ENCODE assay signal across 2 cellular contexts in genomic region chr4:142378179-142378578, GRCh38.
TF ChIP-seq lines count a peak whose summit lies in the region.

No MANE protein-coding gene starts in this region.

TF ChIP-seq in SK-N-SH, 30 proteins besides CTCF, POLR2A, EP300 and RAD21 (continued from another document):
- TF ChIP-seq FOSL2 (IDR thresholded peaks at IDR 0.05; ENCODE audit: borderline replicate concordance, low read depth) (no peak), USF1 (IDR thresholded peaks at IDR 0.05; ENCODE audit: borderline replicate concordance, low read depth) (no peak), POLR2AphosphoS5 (IDR thresholded peaks at IDR 0.05; ENCODE audit: low read depth, low read length) (no peak), RXRA (IDR thresholded peaks at IDR 0.05; ENCODE audit: borderline replicate concordance, low read depth) (no peak), GABPA (IDR thresholded peaks at IDR 0.05; ENCODE audit: low read depth) (no peak), RFX5 (IDR thresholded peaks at IDR 0.05; ENCODE audit: low read length) (no peak), REST (IDR thresholded peaks at IDR 0.05; ENCODE audit: low read depth, low read length) (no peak), EZH2phosphoT487 (IDR thresholded peaks at IDR 0.05; ENCODE audit: borderline replicate concordance, low read depth) (no peak), TAF1 (IDR thresholded peaks at IDR 0.05; ENCODE audit: borderline replicate concordance, low read depth, low read length) (no peak), GATA2 (CRISPR knock-in tag; IDR thresholded peaks at IDR 0.05) (no peak), ZBTB33 (IDR thresholded peaks at IDR 0.05; ENCODE audit: borderline replicate concordance, low read depth) (no peak), YY1 (IDR thresholded peaks at IDR 0.05; ENCODE audit: low read depth) (no peak), CHD2 (IDR thresholded peaks at IDR 0.05; ENCODE audit: low read length, partially characterized antibody) (no peak), FOXM1 (IDR thresholded peaks at IDR 0.05; ENCODE audit: low read depth) (no peak), FOXJ3 (CRISPR knock-in tag; IDR thresholded peaks at IDR 0.05) (no peak)

TF ChIP-seq in SK-N-SH treated with all-trans-retinoic acid at 6 μM for 48 hours, 23 proteins besides CTCF, POLR2A, EP300 and RAD21 (continued from another document):
- TF ChIP-seq PATZ1 (CRISPR knock-in tag; IDR thresholded peaks at IDR 0.05; ENCODE audit: borderline replicate concordance): no peak
- no peak for TF ChIP-seq TSHZ2 (CRISPR knock-in tag; IDR thresholded peaks at IDR 0.05)
- TF ChIP-seq CSRNP3 (CRISPR knock-in tag; IDR thresholded peaks at IDR 0.05): no peak
- no peak for TF ChIP-seq ZC3H10 (CRISPR knock-in tag; IDR thresholded peaks at IDR 0.05)
- TF ChIP-seq ISL1 (CRISPR knock-in tag; IDR thresholded peaks at IDR 0.05): no peak
- TF ChIP-seq TCF4 (CRISPR knock-in tag; IDR thresholded peaks at IDR 0.05; ENCODE audit: borderline replicate concordance): no peak
- TF ChIP-seq CREB5 (CRISPR knock-in tag; IDR thresholded peaks at IDR 0.05; ENCODE audit: low read depth): no peak
- no peak for TF ChIP-seq POU6F1 (CRISPR knock-in tag; IDR thresholded peaks at IDR 0.05; ENCODE audit: borderline replicate concordance, low read depth)
- TF ChIP-seq BACH2 (CRISPR knock-in tag; IDR thresholded peaks at IDR 0.05; ENCODE audit: borderline replicate concordance): no peak
- TF ChIP-seq PPARA (CRISPR knock-in tag; IDR thresholded peaks at IDR 0.05; ENCODE audit: borderline replicate concordance): no peak
- no peak for TF ChIP-seq ESRRG (CRISPR knock-in tag; IDR thresholded peaks at IDR 0.05)
- no peak for TF ChIP-seq GLIS3 (CRISPR knock-in tag; IDR thresholded peaks at IDR 0.05)
- TF ChIP-seq ZNF70 (CRISPR knock-in tag; IDR thresholded peaks at IDR 0.05): no peak
- no peak for TF ChIP-seq ZNF8 (CRISPR knock-in tag; IDR thresholded peaks at IDR 0.05)
- no peak for TF ChIP-seq TOX (CRISPR knock-in tag; IDR thresholded peaks at IDR 0.05; ENCODE audit: borderline replicate concordance)
